Comparison of ENCODE assay signal across 22 cellular contexts in the genomic region with DNA sequence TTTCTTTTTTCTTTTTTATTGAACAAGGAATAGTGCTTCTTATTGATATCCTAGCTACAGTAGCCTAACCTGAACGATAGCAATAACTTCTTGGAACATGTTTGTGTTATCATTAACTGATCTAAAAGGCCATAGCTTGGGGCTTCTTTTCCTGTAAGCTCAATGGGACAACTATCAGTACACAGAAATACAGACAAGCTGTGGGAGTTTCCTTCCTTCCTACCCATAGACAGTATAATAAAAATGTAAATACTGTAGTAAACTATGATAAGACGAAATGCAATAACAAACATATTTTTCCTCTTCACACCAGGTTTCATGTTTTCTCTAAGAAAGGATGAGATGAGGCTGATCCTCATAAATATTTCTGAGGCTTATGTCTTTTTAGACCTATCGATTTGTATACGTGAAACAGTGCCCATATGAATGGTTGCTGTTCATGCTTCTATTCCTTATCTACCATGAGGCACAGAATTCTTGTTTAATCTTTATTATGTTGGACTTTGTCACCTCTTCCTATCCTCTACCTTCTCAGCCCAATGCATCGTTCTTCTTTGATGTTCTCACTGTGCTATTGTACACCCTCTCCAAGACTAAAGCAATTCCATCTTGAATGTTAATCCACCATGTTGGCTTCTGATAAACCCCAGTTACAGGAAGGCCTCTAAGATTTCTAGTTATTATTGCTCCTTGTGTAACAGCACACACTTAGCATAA.
"Had no signal": no experiment of that assay in that cellular context is flagged by ENCODE, and none has a peak within 500 bp of the region (broad histone marks: within the 10 kb centered on the region; RNA-seq: fewer than 3 reads in every experiment).

No MANE protein-coding gene starts in this region.

- H3K9me3 ChIP-seq: MG63 had no signal

- H3K27ac ChIP-seq: RWPE1 had no signal

- H3K4me3 ChIP-seq: MG63 had no signal

- ATAC-seq: Panc1, PC-3 had no signal

- H3K36me3 ChIP-seq: MG63 had no signal

- H3K27me3 ChIP-seq: MG63 had no signal

- DNase-seq: IMR-90, Karpas-422, KG1, MG63, NCI-H1092, NCI-H1105 treated with DMSO at 0.1 percent for 48 hours, NCI-H1417 treated with DMSO at 0.1 percent for 48 hours, NCI-H146, NCI-H1694 treated with DMSO at 0.1 percent for 48 hours, NCI-H1930, NCI-H2081, NCI-H2171, NCI-H226, NCI-H446, NCI-H510A, NCI-H524 treated with DMSO at 0.1 percent for 48 hours, NCI-H69, NCI-H774, PC-3, SHP77 had no signal
